19 cellular contexts compared by ENCODE assay signal in genomic region chr2:206198677-206199076, GRCh38. TPM values are rescaled to one million over a fixed set of nuclear protein-coding genes. Genes with fewer than 3 reads are reported as not detected.
A peak's percentile ranks its signal among the peaks of the same experiment; 100 is the strongest.
DNase-seq lines count a peak whose midpoint lies in the region; ATAC-seq and TF ChIP-seq lines count a peak whose summit lies in the region.
"Had no signal": no experiment of that assay in that cellular context is flagged by ENCODE, and none has a peak within 500 bp of the region (broad histone marks: within the 10 kb centered on the region; RNA-seq: fewer than 3 reads in every experiment).

No MANE protein-coding gene starts in this region.

- H3K27ac ChIP-seq in right cardiac atrium (ENCODE audit: low read length), result no peak overlapping the region
- H3K27ac ChIP-seq: coronary artery, Peyer's patch, thyroid gland had no signal

- H3K4me1 ChIP-seq in right cardiac atrium (ENCODE audit: control insufficient read depth, insufficient read depth, low read length), result no peaks in the 10 kb centered on the region
- H3K4me1 ChIP-seq: Peyer's patch, thyroid gland had no signal

- ATAC-seq in Right ventricle myocardium inferior (peak; percentile 74), right cardiac atrium (no peak)

- H3K9me3 Mint-ChIP-seq in type B pancreatic cell, result peaks cover 3% of the 10 kb centered on the region
- H3K9me3 Mint-ChIP-seq: activated CD4-positive, alpha-beta T cell treated with anti-CD3 and anti-CD28 coated beads, Interleukin-2, amount 10 ng/mL, durations not matched to agents 7 days and 5 days; nephron had no signal

- H3K4me1 Mint-ChIP-seq in type B pancreatic cell (ENCODE audit: unreplicated experiment), result peaks cover 6% of the 10 kb centered on the region
- H3K4me1 Mint-ChIP-seq: activated CD4-positive, alpha-beta T cell treated with anti-CD3 and anti-CD28 coated beads, Interleukin-2, amount 10 ng/mL, durations not matched to agents 7 days and 5 days; nephron had no signal

- WGBS in right cardiac atrium, result 53% methylated on average over 1 of the region's 1 CpG

- H3K27ac Mint-ChIP-seq in type B pancreatic cell, result peak overlapping the region; percentile 26
- H3K27ac Mint-ChIP-seq: activated CD4-positive, alpha-beta T cell treated with anti-CD3 and anti-CD28 coated beads, Interleukin-2, amount 10 ng/mL, durations not matched to agents 7 days and 5 days; nephron had no signal

- no peaks in the 10 kb centered on the region for H3K9me3 ChIP-seq in right cardiac atrium (ENCODE audit: control insufficient read depth, low read length)
- H3K9me3 ChIP-seq: Peyer's patch, thyroid gland had no signal

- intact Hi-C loops in Right ventricle myocardium inferior (cut with DNase I) (no loop called here), right cardiac atrium (cut with DNase I) (no loop called here)

- H3K36me3 Mint-ChIP-seq in type B pancreatic cell, result no peaks in the 10 kb centered on the region

- H3K27me3 ChIP-seq in right cardiac atrium (ENCODE audit: control insufficient read depth, insufficient read depth), result no peaks in the 10 kb centered on the region
- H3K27me3 ChIP-seq: Peyer's patch, thyroid gland had no signal

- peak overlapping the region; percentile 13 for H3K4me3 Mint-ChIP-seq in type B pancreatic cell
- H3K4me3 Mint-ChIP-seq: activated CD4-positive, alpha-beta T cell treated with anti-CD3 and anti-CD28 coated beads, Interleukin-2, amount 10 ng/mL, durations not matched to agents 7 days and 5 days; nephron had no signal

- TF ChIP-seq CTCF in fibroblast of the aortic adventitia (IDR thresholded peaks at IDR 0.05; ENCODE audit: insufficient read depth, low read length) (no peak), type B pancreatic cell (conservative IDR thresholded peaks at IDR 0.05) (no peak)

- DNase-seq in Right ventricle myocardium inferior (ENCODE audit: missing footprints) (no peak), right cardiac atrium (no peak), amniotic epithelial cell (ENCODE audit: low read depth) (peak; percentile 22), fibroblast of the aortic adventitia (ENCODE audit: low read depth) (peak; percentile 85), type B pancreatic cell (ENCODE audit: extremely low spot score, unreplicated experiment) (no peak), NOMO-1 treated with dmso at 0.1 percent for 144 hours (lab: John Stamatoyannopoulos, UW; ENCODE audit: unreplicated experiment) (no peak), GM19240 (ENCODE audit: insufficient read length, low spot score) (no peak)
- DNase-seq in effector CD4-positive, alpha-beta T cell, result no peak
- DNase-seq: 8988T; activated CD4-positive, alpha-beta T cell treated with anti-CD3 and anti-CD28 coated beads, Interleukin-2, amount 10 ng/mL, durations not matched to agents 7 days and 5 days; DMS 273 treated with DMSO at 0.1 percent for 48 hours; hippocampal formation; NCI-H1436 treated with DMSO at 0.1 percent for 48 hours; Peyer's patch; stimulated activated CD4-positive, alpha-beta T cell treated with anti-CD3 and anti-CD28 coated beads, Interleukin-12 subunit alpha, Interleukin-12 subunit beta, amount 100 ng/mL, for 4 hours; SW 1271; thyroid gland had no signal

- H3K27me3 Mint-ChIP-seq in type B pancreatic cell, result no peaks in the 10 kb centered on the region

- H3K4me3 ChIP-seq in right cardiac atrium (ENCODE audit: low read length), result no peak overlapping the region
- H3K4me3 ChIP-seq in fibroblast of the aortic adventitia (ENCODE audit: low read depth, low read length), result no peak overlapping the region
- H3K4me3 ChIP-seq: coronary artery, Peyer's patch, thyroid gland had no signal

RNA-seq across cellular contexts. Expression of gene EEF1B2, which starts 39.0 kb away (rescaled TPM):
- total RNA-seq in Right ventricle myocardium inferior (283 TPM), right cardiac atrium (100 to 1,000 TPM; 258 to 346 (median 302) TPM), fibroblast of the aortic adventitia (ENCODE audit: low replicate concordance) (674 and 828 TPM in 2 replicates), type B pancreatic cell (ENCODE audit: low replicate concordance) (623 and 674 TPM in 2 replicates)
- polyA plus RNA-seq in right cardiac atrium, result 283 TPM

RNA-seq across cellular contexts. Expression of gene NDUFS1, which starts 39.4 kb away (rescaled TPM):
- 468 TPM for total RNA-seq in Right ventricle myocardium inferior
- total RNA-seq in right cardiac atrium, result 100 to 1,000 TPM; 250 to 299 (median 253) TPM
- 132 TPM for polyA plus RNA-seq in right cardiac atrium
- 121 and 148 TPM in 2 replicates for total RNA-seq in fibroblast of the aortic adventitia (ENCODE audit: low replicate concordance)
- 81.5 and 95.9 TPM in 2 replicates for total RNA-seq in type B pancreatic cell (ENCODE audit: low replicate concordance)

Comparison
In these comparisons a context has a peak if more than half of its experiments do, and no peak if none do; other contexts are left out.
1. DNase-seq: peak in amniotic epithelial cell (single experiment) and fibroblast of the aortic adventitia (single experiment); none in Right ventricle myocardium inferior (single experiment), right cardiac atrium (0 of 3), type B pancreatic cell (single experiment), effector CD4-positive, alpha-beta T cell (single experiment), NOMO-1 treated with dmso at 0.1 percent for 144 hours (single experiment) and GM19240 (single experiment).